In the genomic region with DNA sequence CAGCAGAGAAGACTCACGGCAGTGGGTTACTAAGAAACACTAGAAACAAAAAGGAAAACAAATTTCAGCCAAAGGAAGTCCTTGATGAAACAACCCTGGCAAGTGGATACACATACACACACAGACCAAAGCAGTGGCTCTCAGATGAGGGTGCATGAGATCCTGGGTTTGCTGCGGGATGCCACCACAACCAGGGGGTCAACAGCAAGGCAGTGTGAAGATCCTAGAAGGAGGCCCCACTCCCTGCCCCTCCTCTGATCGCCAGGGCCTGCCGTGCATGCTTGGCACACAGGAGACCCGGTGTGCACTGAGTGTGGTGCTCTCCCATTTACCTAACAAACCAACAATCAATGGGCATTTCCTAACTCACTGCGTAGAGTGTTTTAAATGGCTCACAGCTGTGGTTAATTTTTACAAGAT, we compare ENCODE assay signal across 12 cellular contexts.
DNase-seq lines count a peak whose midpoint lies in the region; ATAC-seq and TF ChIP-seq lines count a peak whose summit lies in the region.
"Had no signal": no experiment of that assay in that cellular context is flagged by ENCODE, and none has a peak within 500 bp of the region (broad histone marks: within the 10 kb centered on the region; RNA-seq: fewer than 3 reads in every experiment).

No MANE protein-coding gene starts in this region.

- peaks cover 76 to 96% (median 96%) of the 10 kb centered on the region in 4 donors for H3K4me1 ChIP-seq in esophagus muscularis mucosa
- H3K4me1 ChIP-seq in naive thymus-derived CD4-positive, alpha-beta T cell (ENCODE audit: control insufficient read depth in 2 of 2, insufficient read depth in 2 of 2, low read length in 2 of 2): peaks cover 74 to 87% of the 10 kb centered on the region in 2 donors
- peaks cover 5 to 7% of the 10 kb centered on the region in 2 donors for H3K4me1 ChIP-seq in neuronal stem cell (ENCODE audit: control insufficient read depth in 2 of 2, insufficient read depth in 1 of 2, low read depth in 1 of 2, low read length in 2 of 2)

- H3K27ac ChIP-seq in esophagus muscularis mucosa (replicated peaks in 1 of 4) (peak overlapping the region; percentile 60 to 72 (median 66)), neuronal stem cell (replicated peaks; ENCODE audit: low read length) (no peak overlapping the region)
- H3K27ac ChIP-seq in naive thymus-derived CD4-positive, alpha-beta T cell (ENCODE audit: low read depth, low read length): peak overlapping the region; percentile 65
- H3K27ac ChIP-seq: C4-2B had no signal

- peak; percentile 46 for ATAC-seq in naive thymus-derived CD4-positive, alpha-beta T cell

- intact Hi-C loops in activated CD4-positive, alpha-beta memory T cell treated with anti-CD3 and anti-CD28 coated beads for 36 hours (cut with micrococcal nuclease): loop anchor here (1.0 kb wide), 1 partner anchor 11 kb away; no protein-coding TSS in a partner anchor
- intact Hi-C loops in esophagus muscularis mucosa (cut with DNase I): no loop called here
- intact Hi-C loops in naive thymus-derived CD4-positive, alpha-beta T cell (cut with micrococcal nuclease): loop anchor here in 1 of 2 donors (1.0 kb wide), 1 partner anchor 10 kb away; no protein-coding TSS in a partner anchor

- H3K27me3 Mint-ChIP-seq in activated CD4-positive, alpha-beta memory T cell treated with anti-CD3 and anti-CD28 coated beads for 36 hours: no peaks in the 10 kb centered on the region
- H3K27me3 Mint-ChIP-seq in naive thymus-derived CD4-positive, alpha-beta T cell: no peaks in the 10 kb centered on the region

- H3K79me1 ChIP-seq in neuronal stem cell (ENCODE audit: low read depth, low read length): no peaks in the 10 kb centered on the region

- no peak overlapping the region for H3K9ac ChIP-seq in neuronal stem cell (ENCODE audit: low read depth, low read length, poor library complexity)

- H3K9me3 ChIP-seq in esophagus muscularis mucosa (no peaks in the 10 kb centered on the region), neuronal stem cell (replicated peaks in 1 of 2; ENCODE audit: control insufficient read depth in 2 of 2, insufficient read depth in 1 of 2, low read depth in 1 of 2, low read length in 2 of 2) (peaks cover 0 to 3% of the 10 kb centered on the region in 2 donors)
- H3K9me3 ChIP-seq in naive thymus-derived CD4-positive, alpha-beta T cell (ENCODE audit: control insufficient read depth in 2 of 3, low read length in 3 of 3): no peaks in the 10 kb centered on the region
- H3K9me3 ChIP-seq: adrenal gland had no signal

- no peak for TF ChIP-seq POLR2A in esophagus muscularis mucosa (IDR thresholded peaks at IDR 0.05; ENCODE audit: low read depth)

- H4K91ac ChIP-seq in neuronal stem cell (ENCODE audit: low read depth, low read length, poor library complexity): no peak overlapping the region

- H3K36me3 ChIP-seq in esophagus muscularis mucosa: peaks cover 0 to 31% (median 12%) of the 10 kb centered on the region in 4 donors
- peaks cover 0 to 8% (median 0%) of the 10 kb centered on the region in 3 experiments for H3K36me3 ChIP-seq in naive thymus-derived CD4-positive, alpha-beta T cell (ENCODE audit: control insufficient read depth in 2 of 3, insufficient read depth in 3 of 3, low read length in 3 of 3)
- no peaks in the 10 kb centered on the region for H3K36me3 ChIP-seq in neuronal stem cell (replicated peaks in 1 of 2; ENCODE audit: control insufficient read depth in 2 of 2, insufficient read depth in 2 of 2, low read length in 2 of 2)

- POLR2A ChIA-PET in activated CD4-positive, alpha-beta memory T cell treated with anti-CD3 and anti-CD28 coated beads for 36 hours (lab: Charles Lee): interaction anchor here (0.9 to 1.5 kb wide), 3 partner anchors 9 to 33 kb away, joined by 3 to 4 read pairs (median 3); no protein-coding TSS in a partner anchor
- POLR2A ChIA-PET in naive thymus-derived CD4-positive, alpha-beta T cell (lab: Charles Lee): no interaction called here

- H3K4ac ChIP-seq in neuronal stem cell (ENCODE audit: low read length): no peak overlapping the region

- H3K18ac ChIP-seq in neuronal stem cell (ENCODE audit: low read length): no peak overlapping the region

- CTCF ChIA-PET in activated CD4-positive, alpha-beta memory T cell treated with anti-CD3 and anti-CD28 coated beads for 36 hours (lab: Charles Lee): interaction anchor here (0.6 kb wide), 1 partner anchor 9 kb away, joined by 3 read pairs; no protein-coding TSS in a partner anchor
- CTCF ChIA-PET in naive thymus-derived CD4-positive, alpha-beta T cell (lab: Charles Lee): no interaction called here

- no peak overlapping the region for H2BK12ac ChIP-seq in neuronal stem cell (ENCODE audit: low read length)

- no peak overlapping the region for H2BK15ac ChIP-seq in neuronal stem cell (ENCODE audit: low read length)

- H3K9me3 Mint-ChIP-seq in activated CD4-positive, alpha-beta memory T cell treated with anti-CD3 and anti-CD28 coated beads for 36 hours: no peaks in the 10 kb centered on the region
- peaks cover 0 to 3% (median 0%) of the 10 kb centered on the region in 11 donors for H3K9me3 Mint-ChIP-seq in naive thymus-derived CD4-positive, alpha-beta T cell

- no peak overlapping the region for H3K4me3 Mint-ChIP-seq in activated CD4-positive, alpha-beta memory T cell treated with anti-CD3 and anti-CD28 coated beads for 36 hours
- H3K4me3 Mint-ChIP-seq in naive thymus-derived CD4-positive, alpha-beta T cell: peak overlapping the region; percentile 17 to 66 (median 50)

- no peak overlapping the region for H3K23ac ChIP-seq in neuronal stem cell (ENCODE audit: low read depth, low read length, poor library complexity)

- H2AK5ac ChIP-seq in neuronal stem cell (ENCODE audit: low read depth, low read length): no peak overlapping the region

- DNase-seq in AG08395 (ENCODE audit: low spot score) (peak; percentile 50), esophagus muscularis mucosa (ENCODE audit: extremely low spot score) (no peak), neuronal stem cell (ENCODE audit: low spot score) (no peak), GM03348 (ENCODE audit: low spot score) (no peak), NCI-H524 (lab: John Stamatoyannopoulos, UW) (no peak)
- DNase-seq in activated CD4-positive, alpha-beta memory T cell treated with anti-CD3 and anti-CD28 coated beads for 36 hours: peak; percentile 43
- peak in 7 of 9 donors; percentile 16 to 52 (median 25) for DNase-seq in naive thymus-derived CD4-positive, alpha-beta T cell
- no peak for DNase-seq in activated effector memory CD4-positive, alpha-beta T cell treated with anti-CD3 and anti-CD28 coated beads, Interleukin-2, amount 50 U/mL, for 16 hours
- DNase-seq: adrenal gland, glutamatergic neuron, NCI-H774 had no signal

- H4K8ac ChIP-seq in neuronal stem cell (ENCODE audit: low read depth, low read length): no peak overlapping the region

- TF ChIP-seq EP300 in esophagus muscularis mucosa (IDR thresholded peaks at IDR 0.05): no peak

- H3K4me2 ChIP-seq in neuronal stem cell (ENCODE audit: insufficient read depth, low read length, poor library complexity, severe bottlenecking): no peak overlapping the region

- peak overlapping the region in 3 of 4 donors; percentile 4 to 27 (median 6) for H3K4me3 ChIP-seq in esophagus muscularis mucosa
- H3K4me3 ChIP-seq in naive thymus-derived CD4-positive, alpha-beta T cell (ENCODE audit: low read length): no peak overlapping the region
- H3K4me3 ChIP-seq in neuronal stem cell (ENCODE audit: low read length in 2 of 2): no peak overlapping the region
- H3K4me3 ChIP-seq: adrenal gland had no signal

- TF ChIP-seq CTCF in esophagus muscularis mucosa (IDR thresholded peaks at IDR 0.05): no peak

- H3K4me1 Mint-ChIP-seq in activated CD4-positive, alpha-beta memory T cell treated with anti-CD3 and anti-CD28 coated beads for 36 hours (ENCODE audit: low read depth): peaks cover 70% of the 10 kb centered on the region
- H3K4me1 Mint-ChIP-seq in naive thymus-derived CD4-positive, alpha-beta T cell: peaks cover 12 to 67% (median 32%) of the 10 kb centered on the region in 7 donors

- peak overlapping the region; percentile 72 for H3K27ac Mint-ChIP-seq in activated CD4-positive, alpha-beta memory T cell treated with anti-CD3 and anti-CD28 coated beads for 36 hours
- H3K27ac Mint-ChIP-seq in naive thymus-derived CD4-positive, alpha-beta T cell: peak overlapping the region in 7 of 9 donors; percentile 83 to 94 (median 87)

- no peak overlapping the region for H2BK5ac ChIP-seq in neuronal stem cell (ENCODE audit: low read length)

- peaks cover 9% of the 10 kb centered on the region for H3K36me3 Mint-ChIP-seq in activated CD4-positive, alpha-beta memory T cell treated with anti-CD3 and anti-CD28 coated beads for 36 hours
- peaks cover 0 to 16% (median 0%) of the 10 kb centered on the region in 5 donors for H3K36me3 Mint-ChIP-seq in naive thymus-derived CD4-positive, alpha-beta T cell

- H3K27me3 ChIP-seq in esophagus muscularis mucosa (no peaks in the 10 kb centered on the region), neuronal stem cell (ENCODE audit: control insufficient read depth in 3 of 3, insufficient read depth in 3 of 3, low read depth in 1 of 3, low read length in 3 of 3) (no peaks in the 10 kb centered on the region)
- no peaks in the 10 kb centered on the region for H3K27me3 ChIP-seq in naive thymus-derived CD4-positive, alpha-beta T cell (ENCODE audit: control insufficient read depth in 2 of 2, insufficient read depth in 2 of 2, low read length in 2 of 2)
- H3K27me3 ChIP-seq: adrenal gland had no signal

- H2BK120ac ChIP-seq in neuronal stem cell (ENCODE audit: low read depth, low read length): no peak overlapping the region

- 58% methylated on average over 6 of the region's 6 CpGs for WGBS in esophagus muscularis mucosa
- no CpG with 5 or more reads among the region's 6 CpGs for WGBS in neuronal stem cell (ENCODE audit: extremely low coverage in 2 of 2, insufficient read length in 2 of 2, insufficient replicate concordance in 1 of 2), 2 donors

- H3K14ac ChIP-seq in neuronal stem cell (ENCODE audit: low read length): no peak overlapping the region

- no peak overlapping the region for H2AFZ ChIP-seq in neuronal stem cell (ENCODE audit: low read length)

Comparison
In these comparisons a context has a peak if more than half of its experiments do, and no peak if none do; other contexts are left out.
1. DNase-seq: peak in AG08395 (single experiment), activated CD4-positive, alpha-beta memory T cell treated with anti-CD3 and anti-CD28 coated beads for 36 hours (single experiment) and naive thymus-derived CD4-positive, alpha-beta T cell (7 of 9); none in esophagus muscularis mucosa (single experiment), activated effector memory CD4-positive, alpha-beta T cell treated with anti-CD3 and anti-CD28 coated beads, Interleukin-2, amount 50 U/mL, for 16 hours (single experiment), neuronal stem cell (single experiment), GM03348 (single experiment) and NCI-H524 (0 of 2).
2. H3K4me3 ChIP-seq: peak in esophagus muscularis mucosa (3 of 4); none in naive thymus-derived CD4-positive, alpha-beta T cell (single experiment) and neuronal stem cell (0 of 2).